ENCODE assay signal across 8 cellular contexts in genomic region chr14:74492413-74493342, GRCh38. TPM values are rescaled to one million over a fixed set of nuclear protein-coding genes. Genes with fewer than 3 reads are reported as not detected.
DNase-seq lines count a peak whose midpoint lies in the region; ATAC-seq and TF ChIP-seq lines count a peak whose summit lies in the region.

NPC2 (minus strand) TSS chr14:74493305; CDS start chr14:74493274, 31 bp downstream.

- no peaks in the 10 kb centered on the region for H3K9me3 ChIP-seq in uterus

- H3K4me1 ChIP-seq in GM23338 (ENCODE audit: insufficient read depth) (peaks cover 30% of the 10 kb centered on the region), uterus (peaks cover 0 to 8% of the 10 kb centered on the region in 2 donors)

- H3K27me3 Mint-ChIP-seq in GM23338 (ENCODE audit: insufficient read depth, low read depth, poor library complexity) (peaks cover 6% of the 10 kb centered on the region), mesothelial cell of epicardium (ENCODE audit: low read depth) (no peaks in the 10 kb centered on the region)

- no peak for TF ChIP-seq CTCF in GM23338 (conservative IDR thresholded peaks at IDR 0.05; ENCODE audit: low read depth in 2 of 2)
- peak in 5 of 56 donors; percentile 1 to 12 (median 6) for TF ChIP-seq CTCF in dorsolateral prefrontal cortex (IDR thresholded peaks at IDR 0.05 in 54 of 56, conservative IDR thresholded peaks at IDR 0.05 in 2 of 56; ENCODE audit: low read depth in 1 of 56, partially characterized antibody in 56 of 56)
- no peak for TF ChIP-seq CTCF in mesothelial cell of epicardium (IDR thresholded peaks at IDR 0.05; ENCODE audit: unreplicated experiment)
- TF ChIP-seq CTCF in uterus (IDR thresholded peaks at IDR 0.05) = no peak

- H3K9me2 ChIP-seq in GM23338 (ENCODE audit: insufficient read depth) = no peaks in the 10 kb centered on the region

- peak within 1 kb of the TSS; percentile 90 for H3K4me3 ChIP-seq in GM23338
- H3K4me3 ChIP-seq in dorsolateral prefrontal cortex = peak within 1 kb of the TSS; percentile 74 to 100 (median 94)
- H3K4me3 ChIP-seq in uterus = peak within 1 kb of the TSS; percentile 82 to 92

- H3K36me3 Mint-ChIP-seq in GM23338 (ENCODE audit: low read depth) (peaks cover 5% of the 10 kb centered on the region; the same call in 2 of the 3 replicates), mesothelial cell of epicardium (no peaks in the 10 kb centered on the region)

- H2AFZ ChIP-seq in GM23338 = peak within 1 kb of the TSS; percentile 92

- peak; percentile 73 to 77 for TF ChIP-seq POLR2A in uterus (IDR thresholded peaks at IDR 0.05)

- peak within 1 kb of the TSS; percentile 94 for H3K4me3 Mint-ChIP-seq in GM23338
- no peak within 1 kb of the TSS for H3K4me3 Mint-ChIP-seq in mesothelial cell of epicardium

- H3K27ac ChIP-seq in GM23338 (ENCODE audit: low read depth) (peak within 1 kb of the TSS; percentile 99), dorsolateral prefrontal cortex (peak within 1 kb of the TSS; percentile 61 to 96 (median 87)), uterus (peak within 1 kb of the TSS; percentile 98 to 99)

- intact Hi-C loops in dorsolateral prefrontal cortex (cut with DNase I) = loop anchor here (2.0 to 5.0 kb wide), 5 partner anchors 130 to 408 kb away; partner anchors contain the start of genes ABCD4 (in 2 of the 2), YLPM1 (in 2 of the 2), ALDH6A1 (in 1 of the 2) and LIN52 (in 1 of the 2)
- intact Hi-C loops in uterus (cut with DNase I; ENCODE audit: low total_unique reads) = no loop called here

- H4K20me1 ChIP-seq in GM23338 (replicated peaks; ENCODE audit: insufficient read depth) = peaks cover 9% of the 10 kb centered on the region; the same call in 1 of the 2 replicates

- peaks cover 7% of the 10 kb centered on the region for H3F3A ChIP-seq in GM23338 (replicated peaks; ENCODE audit: low read depth)

- H3K9me3 Mint-ChIP-seq in GM23338 (no peaks in the 10 kb centered on the region), mesothelial cell of epicardium (no peaks in the 10 kb centered on the region)

- peaks cover 68% of the 10 kb centered on the region for H3K79me2 ChIP-seq in GM23338 (replicated peaks; ENCODE audit: insufficient read depth)

- peak; percentile 31 for DNase-seq in ELR (ENCODE audit: low read depth)
- DNase-seq in GM23338 (ENCODE audit: low spot score) = no peak
- no peak for DNase-seq in NCI-H460 (ENCODE audit: extremely low read depth, low read depth)
- DNase-seq in dorsolateral prefrontal cortex = no peak
- no peak for DNase-seq in mesothelial cell of epicardium (ENCODE audit: low spot score in 2 of 2, unreplicated experiment in 2 of 2)
- DNase-seq in uterus = no peak
- DNase-seq in NCI-H1105 (lab: John Stamatoyannopoulos, UW) = no peak
- DNase-seq in HuH-7 (ENCODE audit: low spot score) = no peak

- peak within 1 kb of the TSS; percentile 98 for H3K4me2 ChIP-seq in GM23338

- H3K36me3 ChIP-seq in GM23338 (ENCODE audit: insufficient read depth) = 0 out of 2 replicates have a peak, but pooled peaks cover 6% of the 10 kb centered on the region
- H3K36me3 ChIP-seq in uterus = no peaks in the 10 kb centered on the region

- H3K27me3 ChIP-seq in GM23338 (ENCODE audit: insufficient read depth) (no peaks in the 10 kb centered on the region), dorsolateral prefrontal cortex (no peaks in the 10 kb centered on the region), uterus (no peaks in the 10 kb centered on the region)

- H3K27ac Mint-ChIP-seq in GM23338 (peak within 1 kb of the TSS; percentile 95), mesothelial cell of epicardium (peak within 1 kb of the TSS; percentile 90)

- ATAC-seq in GM23338 = peak; percentile 60

- H3K4me1 Mint-ChIP-seq in GM23338 (peaks cover 22% of the 10 kb centered on the region; the same call in 2 of the 3 replicates), mesothelial cell of epicardium (peaks cover 36% of the 10 kb centered on the region)

TF ChIP-seq in GM23338, 12 proteins besides CTCF, POLR2A, EP300 and RAD21:
- TF ChIP-seq POLR2AphosphoS5 (IDR thresholded peaks at IDR 0.05; ENCODE audit: low read depth) = peak; percentile 78
- TF ChIP-seq ZNF114 (CRISPR knock-in tag; IDR thresholded peaks at IDR 0.05) = no peak

RNA-seq across cellular contexts. Expression of gene NPC2, which starts in this region (rescaled TPM):
- total RNA-seq in GM23338 (2014; rRNA removed; shearing (Covaris generic)) = 287 and 331 TPM in 2 replicates
- polyA plus RNA-seq in GM23338 (2016; fragmentation: Nextera tagmentation; extraction: Ambion mirVana) = 344 and 354 TPM in 2 replicates
- total RNA-seq in NCI-H460 (2014; rRNA removed; shearing (Covaris generic)) = 59.3 and 74.8 TPM in 2 replicates
- 53.5 and 81.7 TPM in 2 replicates for polyA plus RNA-seq in NCI-H460 (2014; cell fraction: nucleus; rRNA removed)
- total RNA-seq in dorsolateral prefrontal cortex = 100 to 1,000 TPM in 2 of 120 experiments, 10 to 100 TPM in 118; 29.1 to 112 (median 57.0) TPM
- 178 to 194 TPM (median 178 TPM) in 3 replicates for total RNA-seq in mesothelial cell of epicardium
- 100 to 1,000 TPM; 151 to 353 (median 209) TPM for total RNA-seq in uterus
